7 cellular contexts compared by ENCODE assay signal in genomic region chr22:20289182-20290044, GRCh38. TPM values are rescaled to one million over a fixed set of nuclear protein-coding genes. Genes with fewer than 3 reads are reported as not detected.
DNase-seq lines count a peak whose midpoint lies in the region; ATAC-seq, FAIRE-seq and TF ChIP-seq lines count a peak whose summit lies in the region.
"Not testable (repeated sequence)": the region's sequence is repeated elsewhere in the genome, so short reads cannot be mapped to it uniquely, and the experiment has no call there.
"Had no signal": no experiment of that assay in that cellular context is flagged by ENCODE, and none has a peak within 500 bp of the region (broad histone marks: within the 10 kb centered on the region; RNA-seq: fewer than 3 reads in every experiment).

No MANE protein-coding gene starts in this region.

- H3K9ac ChIP-seq in BLaER1; K562 (ENCODE audit: insufficient read depth in 1 of 2, low read depth in 2 of 2, low read length in 2 of 2); neuronal stem cell (ENCODE audit: low read depth, low read length, poor library complexity): not testable (repeated sequence)
- peak overlapping the region in 1 of 2 donors; percentile 47 for H3K9ac ChIP-seq in liver (ENCODE audit: low read depth in 1 of 2, low read length in 2 of 2)

- not testable (repeated sequence) for TF ChIP-seq POLR2A in K562 (conservative IDR thresholded peaks at IDR 0.05)

- H3K23ac ChIP-seq in neuronal stem cell (ENCODE audit: low read depth, low read length, poor library complexity): peak overlapping the region; percentile 73

- H3K79me1 ChIP-seq in neuronal stem cell (ENCODE audit: low read depth, low read length): not testable (repeated sequence)

- H3K79me2 ChIP-seq in K562 (ENCODE audit: control insufficient read depth, insufficient read depth, low read length): not testable (repeated sequence)

- not testable (repeated sequence) for H3K9me3 ChIP-seq in BLaER1; K562 (replicated peaks; ENCODE audit: control insufficient read depth, insufficient read depth, low read depth, low read length); liver (ENCODE audit: control insufficient read depth in 4 of 4, low read length in 3 of 4); neuronal stem cell (replicated peaks in 1 of 2; ENCODE audit: control insufficient read depth in 2 of 2, insufficient read depth in 1 of 2, low read depth in 1 of 2, low read length in 2 of 2)

- not testable (repeated sequence) for FAIRE-seq in K562 (lab: Jason Lieb, UNC)
- FAIRE-seq in urothelium cell line (lab: Jason Lieb, UNC): peak; percentile 53

- DNase-seq in K562 (ENCODE audit: extremely low read depth in 1 of 4, low spot score in 3 of 4); neuronal stem cell (ENCODE audit: low spot score); urothelium cell line (ENCODE audit: low spot score): not testable (repeated sequence)
- peak; percentile 95 for DNase-seq in left lobe of liver (ENCODE audit: low spot score)

- TF ChIP-seq EP300 in K562 (IDR thresholded peaks at IDR 0.05; ENCODE audit: low read length): not testable (repeated sequence)

- not testable (repeated sequence) for H4K20me1 ChIP-seq in BLaER1
- H4K20me1 ChIP-seq in K562 (replicated peaks; ENCODE audit: control insufficient read depth, insufficient read depth, low read length): peaks cover 41% of the 10 kb centered on the region

- H3K4me1 ChIP-seq in BLaER1 (peaks cover 75% of the 10 kb centered on the region), K562 (replicated peaks in 1 of 2; ENCODE audit: control insufficient read depth in 2 of 2, insufficient read depth in 2 of 2, low read length in 2 of 2) (peaks cover 0 to 33% of the 10 kb centered on the region in 2 experiments; a peak in 2 of 5 replicates), liver (ENCODE audit: control insufficient read depth in 4 of 4, insufficient read depth in 4 of 4, low read length in 3 of 4) (peaks cover 12 to 42% (median 25%) of the 10 kb centered on the region in 4 donors)
- not testable (repeated sequence) for H3K4me1 ChIP-seq in neuronal stem cell (ENCODE audit: control insufficient read depth in 2 of 2, insufficient read depth in 1 of 2, low read depth in 1 of 2, low read length in 2 of 2)

- not testable (repeated sequence) for H2BK12ac ChIP-seq in neuronal stem cell (ENCODE audit: low read length)

- not testable (repeated sequence) for H3K9me1 ChIP-seq in K562 (ENCODE audit: control insufficient read depth, insufficient read depth, low read length)

- WGBS in K562 (ENCODE audit: insufficient coverage, low coverage, missing lambda C conversion rate): 2% methylated on average over 22 of the region's 23 CpGs
- WGBS in liver: 53% methylated on average over 22 of the region's 23 CpGs
- no CpG with 5 or more reads among the region's 23 CpGs for WGBS in neuronal stem cell (ENCODE audit: extremely low coverage in 2 of 2, insufficient read length in 2 of 2, insufficient replicate concordance in 1 of 2), 2 donors

- not testable (repeated sequence) for TF ChIP-seq CTCF in K562 (IDR thresholded peaks at IDR 0.05 in 2 of 3, conservative IDR thresholded peaks at IDR 0.05 in 1 of 3; ENCODE audit: insufficient read depth in 2 of 3, low read depth in 1 of 3, low read length in 3 of 3); liver (IDR thresholded peaks at IDR 0.05; ENCODE audit: low read depth, low read length, missing input control)

- not testable (repeated sequence) for H4K8ac ChIP-seq in neuronal stem cell (ENCODE audit: low read depth, low read length)

- peak overlapping the region; percentile 58 for H2BK15ac ChIP-seq in neuronal stem cell (ENCODE audit: low read length)

- ATAC-seq in K562: not testable (repeated sequence)
- ATAC-seq in left lobe of liver: peak; percentile 69

- CTCF ChIA-PET in K562 (lab: Yijun Ruan, JAX; ENCODE audit: low intra/inter-chr PET ratio): not testable (repeated sequence)

- BruUV-seq in K562 (replicated peaks; lab: Mats Ljungman, UMichigan): not testable (repeated sequence)

- not testable (repeated sequence) for H2BK5ac ChIP-seq in neuronal stem cell (ENCODE audit: low read length)

- not testable (repeated sequence) for H3K4me3 ChIP-seq in BLaER1; K562; liver (ENCODE audit: low read depth in 1 of 3, low read length in 3 of 3); neuronal stem cell (ENCODE audit: low read length in 2 of 2)

- not testable (repeated sequence) for H2BK120ac ChIP-seq in neuronal stem cell (ENCODE audit: low read depth, low read length)

- intact Hi-C loops in K562 (cut with micrococcal nuclease): loop anchor here (10.0 kb wide), 1 partner anchor 315 kb away; no protein-coding TSS in a partner anchor

- not testable (repeated sequence) for H3K4ac ChIP-seq in neuronal stem cell (ENCODE audit: low read length)

- POLR2A ChIA-PET in K562 (lab: Yijun Ruan, JAX): interaction anchor here (1.0 kb wide), 1 partner anchor 10 kb away, joined by 3 read pairs; no protein-coding TSS in a partner anchor

- H3K27ac ChIP-seq in BLaER1 (peak overlapping the region; percentile 6; the same call in 1 of the 2 replicates), liver (ENCODE audit: low read depth in 1 of 2, low read length in 2 of 2) (peak overlapping the region; percentile 73 to 75)
- not testable (repeated sequence) for H3K27ac ChIP-seq in K562 (ENCODE audit: extremely low read depth, low read depth, low read length); neuronal stem cell (replicated peaks; ENCODE audit: low read length)

- H2AFZ ChIP-seq in K562 (ENCODE audit: low read depth, low read length); neuronal stem cell (ENCODE audit: low read length): not testable (repeated sequence)

- TF ChIP-seq RAD21 in K562 (CRISPR knock-in tag; conservative IDR thresholded peaks at IDR 0.05 in 1 of 2, IDR thresholded peaks at IDR 0.05 in 1 of 2): not testable (repeated sequence)
- TF ChIP-seq RAD21 in liver (IDR thresholded peaks at IDR 0.05): peak in 1 of 2 donors; percentile 19

- not testable (repeated sequence) for H3K14ac ChIP-seq in neuronal stem cell (ENCODE audit: low read length)

- in situ Hi-C loops in K562 (cut with MboI): loop anchor here (5.0 kb wide), 2 partner anchors 132 to 1337 kb away; no protein-coding TSS in a partner anchor

- H3K18ac ChIP-seq in neuronal stem cell (ENCODE audit: low read length): not testable (repeated sequence)

- H4K91ac ChIP-seq in neuronal stem cell (ENCODE audit: low read depth, low read length, poor library complexity): not testable (repeated sequence)

- H3K36me3 ChIP-seq in BLaER1; K562 (ENCODE audit: control insufficient read depth, insufficient read depth, low read length); liver (ENCODE audit: control insufficient read depth in 4 of 4, insufficient read depth in 3 of 4, low read depth in 1 of 4, low read length in 3 of 4); neuronal stem cell (replicated peaks in 1 of 2; ENCODE audit: control insufficient read depth in 2 of 2, insufficient read depth in 2 of 2, low read length in 2 of 2): not testable (repeated sequence)

- not testable (repeated sequence) for H3K4me2 ChIP-seq in BLaER1; K562 (ENCODE audit: insufficient read depth, low read length); neuronal stem cell (ENCODE audit: insufficient read depth, low read length, poor library complexity, severe bottlenecking)

- H2AK5ac ChIP-seq in neuronal stem cell (ENCODE audit: low read depth, low read length): peak overlapping the region; percentile 79

- H3K27me3 ChIP-seq in BLaER1; liver (ENCODE audit: control insufficient read depth in 4 of 4, insufficient read depth in 4 of 4, low read length in 3 of 4): not testable (repeated sequence)
- H3K27me3 ChIP-seq in K562 (ENCODE audit: control insufficient read depth in 2 of 2, insufficient read depth in 2 of 2, low read length in 2 of 2): peaks cover 45 to 71% of the 10 kb centered on the region in 2 experiments
- peaks cover 0 to 45% (median 2%) of the 10 kb centered on the region in 3 experiments for H3K27me3 ChIP-seq in neuronal stem cell (ENCODE audit: control insufficient read depth in 3 of 3, insufficient read depth in 3 of 3, low read depth in 1 of 3, low read length in 3 of 3)

RNA-seq across cellular contexts. Expression of gene RTN4R, which starts 21.3 kb away (rescaled TPM):
- 0.62 and 4.8 TPM in 2 replicates for total RNA-seq in K562 (2011; cell fraction: chromatin; rRNA removed; ENCODE audit: low replicate concordance)
- 7.4 and 9.8 TPM in 2 replicates for total RNA-seq in K562 (2011; cell fraction: nucleolus; rRNA removed)
- total RNA-seq in K562 (2011; cell fraction: nucleoplasm; rRNA removed): 3.2 and 3.7 TPM in 2 replicates
- total RNA-seq in K562 (2014; rRNA removed) (1.5 and 2.3 TPM in 2 replicates), K562 (2014; rRNA removed; fragmentation: Illumina TruSeq; extraction: Trizol) (not detected in 2 replicates), K562 (2015; rRNA removed; fragmentation: Illumina TruSeq; extraction: Trizol) (0.41 and 0.43 TPM in 2 replicates), K562 (2021) (2.8 and 3.0 TPM in 2 replicates), left lobe of liver (10.9 TPM), liver (1 to 10 TPM in 1 of 2 donors, under 1 TPM in 1; 0.33 to 1.1 TPM)
- polyA plus RNA-seq in K562 (2011; rRNA removed) (1.3 and 4.4 TPM in 2 replicates), K562 (2014; fragmentation: Illumina TruSeq; extraction: Trizol) (0.46 TPM in 1 of 2 replicates, not detected in the other), K562 (2014; fragmentation: Nextera tagmentation; extraction: Ambion mirVana) (under 1 TPM in 1 of 2 experiments, not detected in 1; 0.04 TPM), K562 (2014; rRNA removed) (1.2 and 2.3 TPM in 2 replicates), liver (10 to 100 TPM in 1 of 2 donors, 1 to 10 TPM in 1; 1.2 to 10.4 TPM)
- polyA plus RNA-seq in K562 (2011; cell fraction: cytosol; rRNA removed): 5.9 and 9.9 TPM in 2 replicates
- polyA plus RNA-seq in K562 (2011; cell fraction: nucleus; rRNA removed): 2.9 and 3.5 TPM in 2 replicates
- 2.9 and 4.6 TPM in 2 replicates for polyA plus RNA-seq in K562 (2012)
- 1.0 and 1.5 TPM in 2 replicates for polyA minus RNA-seq in K562 (2011; rRNA and poly(A)+ RNA removed)
- polyA minus RNA-seq in K562 (2011; cell fraction: cytosol; rRNA and poly(A)+ RNA removed): 5.1 and 13.6 TPM in 2 replicates
- 0.40 and 1.3 TPM in 2 replicates for polyA minus RNA-seq in K562 (2011; cell fraction: nucleus; rRNA and poly(A)+ RNA removed)
- 23.2 TPM for polyA plus RNA-seq in neuronal stem cell (2013, experiment 1 of 2)
- polyA plus RNA-seq in neuronal stem cell (2013, experiment 2 of 2): 22.9 TPM
- polyA plus RNA-seq: CD14-positive monocyte had no signal

RNA-seq across cellular contexts. Expression of gene DGCR6L, which starts 30.4 kb away (rescaled TPM):
- total RNA-seq in K562 (2011; cell fraction: chromatin; rRNA removed; ENCODE audit: low replicate concordance): 5.8 and 25.8 TPM in 2 replicates
- total RNA-seq in K562 (2011; cell fraction: nucleolus; rRNA removed): 37.9 and 39.6 TPM in 2 replicates
- total RNA-seq in K562 (2011; cell fraction: nucleoplasm; rRNA removed): 19.9 and 28.5 TPM in 2 replicates
- total RNA-seq in K562 (2014; rRNA removed): 151 and 163 TPM in 2 replicates
- 14.1 and 20.0 TPM in 2 replicates for total RNA-seq in K562 (2014; rRNA removed; fragmentation: Illumina TruSeq; extraction: Trizol)
- 78.1 and 78.6 TPM in 2 replicates for total RNA-seq in K562 (2015; rRNA removed; fragmentation: Illumina TruSeq; extraction: Trizol)
- 95.3 and 101 TPM in 2 replicates for total RNA-seq in K562 (2021)
- 51.0 and 88.0 TPM in 2 replicates for polyA plus RNA-seq in K562 (2011; rRNA removed)
- polyA plus RNA-seq in K562 (2011; cell fraction: cytosol; rRNA removed): 116 and 204 TPM in 2 replicates
- 72.9 and 95.1 TPM in 2 replicates for polyA plus RNA-seq in K562 (2011; cell fraction: nucleus; rRNA removed)
- polyA plus RNA-seq in K562 (2012): 80.6 and 161 TPM in 2 replicates
- 40.4 and 66.5 TPM in 2 replicates for polyA plus RNA-seq in K562 (2014; fragmentation: Illumina TruSeq; extraction: Trizol)
- polyA plus RNA-seq in K562 (2014; fragmentation: Nextera tagmentation; extraction: Ambion mirVana): 1 to 10 TPM; 3.6 to 8.1 TPM
- polyA plus RNA-seq in K562 (2014; rRNA removed): 113 and 117 TPM in 2 replicates
- polyA minus RNA-seq in K562 (2011; rRNA and poly(A)+ RNA removed): 14.8 and 17.4 TPM in 2 replicates
- polyA minus RNA-seq in K562 (2011; cell fraction: cytosol; rRNA and poly(A)+ RNA removed): 35.4 and 39.9 TPM in 2 replicates
- 29.2 and 43.1 TPM in 2 replicates for polyA minus RNA-seq in K562 (2011; cell fraction: nucleus; rRNA and poly(A)+ RNA removed)
- total RNA-seq in left lobe of liver: 60.2 TPM
- 10 to 100 TPM; 40.7 to 58.8 TPM for total RNA-seq in liver
- polyA plus RNA-seq in liver: 100 to 1,000 TPM in 1 of 2 donors, 10 to 100 TPM in 1; 88.2 to 105 TPM
- 26.0 TPM for polyA plus RNA-seq in neuronal stem cell (2013, experiment 1 of 2)
- polyA plus RNA-seq in neuronal stem cell (2013, experiment 2 of 2): 25.8 TPM
